In genomic region chr5:144169904-144170275, GRCh38 we compare ENCODE assay signal across 8 cellular contexts. TPM values are rescaled to one million over a fixed set of nuclear protein-coding genes. Genes with fewer than 3 reads are reported as not detected.
A peak's percentile ranks its signal among the peaks of the same experiment; 100 is the strongest.
DNase-seq lines count a peak whose midpoint lies in the region; ATAC-seq, FAIRE-seq and TF ChIP-seq lines count a peak whose summit lies in the region.

No MANE protein-coding gene starts in this region.

- H4K20me1 ChIP-seq in astrocyte (ENCODE audit: insufficient read depth, low read length) = peaks cover 29% of the 10 kb centered on the region

- no peak for DNase-seq in HAP-1 (ENCODE audit: low spot score in 2 of 2)
- DNase-seq in astrocyte (ENCODE audit: low read depth) = no peak
- DNase-seq in memory B cell (ENCODE audit: low spot score in 2 of 2) = no peak
- DNase-seq in NCI-H1092 treated with DMSO at 0.1 percent for 48 hours (lab: John Stamatoyannopoulos, UW) = no peak
- DNase-seq in NCI-H2107 treated with DMSO at 0.1 percent for 48 hours (lab: John Stamatoyannopoulos, UW; ENCODE audit: unreplicated experiment) = no peak

- H3K4me1 Mint-ChIP-seq in astrocyte (ENCODE audit: low read depth, unreplicated experiment) (peaks cover 25% of the 10 kb centered on the region), memory B cell (peaks cover 15% of the 10 kb centered on the region)

- H3K36me3 Mint-ChIP-seq in astrocyte (ENCODE audit: low read depth, unreplicated experiment) (no peaks in the 10 kb centered on the region), memory B cell (peaks cover 2% of the 10 kb centered on the region)

- H3K9me3 Mint-ChIP-seq in astrocyte (ENCODE audit: unreplicated experiment) (no peaks in the 10 kb centered on the region), memory B cell (peaks cover 2% of the 10 kb centered on the region)

- H3K9me3 ChIP-seq in HAP-1 (no peaks in the 10 kb centered on the region), astrocyte (ENCODE audit: insufficient read depth, low read depth, low read length) (no peaks in the 10 kb centered on the region)

- peak overlapping the region; percentile 56 for H3K27ac ChIP-seq in 22Rv1
- H3K27ac ChIP-seq in astrocyte (ENCODE audit: low read depth, low read length) = peak overlapping the region; percentile 92

- H3K4me3 Mint-ChIP-seq in astrocyte (ENCODE audit: unreplicated experiment) = peak overlapping the region; percentile 99
- peak overlapping the region; percentile 89 for H3K4me3 Mint-ChIP-seq in memory B cell

- no peaks in the 10 kb centered on the region; the same call in 1 of the 2 replicates for H3K27me3 ChIP-seq in HAP-1 (ENCODE audit: low read depth)
- H3K27me3 ChIP-seq in astrocyte (ENCODE audit: insufficient read depth, low read length) = no peaks in the 10 kb centered on the region

- H3K4me2 ChIP-seq in astrocyte (ENCODE audit: low read length) = peak overlapping the region; percentile 88

- in situ Hi-C loops in HAP-1 (cut with MboI; ENCODE audit: low sequenced_read_pairs) = no loop called here

- FAIRE-seq in astrocyte (lab: Jason Lieb, UNC) = no peak

- peak overlapping the region; percentile 89 for H2AFZ ChIP-seq in astrocyte (ENCODE audit: low read depth, low read length)

- H3K4me1 ChIP-seq in HAP-1 (peaks cover 15% of the 10 kb centered on the region), astrocyte (ENCODE audit: insufficient read depth, low read length) (peaks cover 11% of the 10 kb centered on the region)

- TF ChIP-seq CTCF in 22Rv1 (IDR thresholded peaks at IDR 0.05) (no peak), astrocyte (IDR thresholded peaks at IDR 0.05; ENCODE audit: insufficient read depth, low read depth, low read length) (no peak)

- H3K4me3 ChIP-seq in HAP-1 = peak overlapping the region; percentile 81
- peak overlapping the region; percentile 99 for H3K4me3 ChIP-seq in astrocyte (ENCODE audit: insufficient read depth, low read depth, low read length)

- no peak for ATAC-seq in memory B cell (ENCODE audit: low read depth)
- ATAC-seq in GM18868 (IDR thresholded peaks at IDR 0.05; ENCODE audit: unreplicated experiment) = no peak
- ATAC-seq in HG02870 (IDR thresholded peaks at IDR 0.05; ENCODE audit: unreplicated experiment) = no peak

- peaks cover 51% of the 10 kb centered on the region for H3K79me2 ChIP-seq in astrocyte (ENCODE audit: insufficient read depth, low read length)

- peak overlapping the region; percentile 97 for H3K27ac Mint-ChIP-seq in astrocyte (ENCODE audit: unreplicated experiment)
- H3K27ac Mint-ChIP-seq in memory B cell = peak overlapping the region; percentile 95

- H3K9ac ChIP-seq in astrocyte (ENCODE audit: low read length) = peak overlapping the region; percentile 97

- H3K27me3 Mint-ChIP-seq in astrocyte (ENCODE audit: low read depth, unreplicated experiment) (no peaks in the 10 kb centered on the region), memory B cell (peaks cover 2% of the 10 kb centered on the region)

- H3K36me3 ChIP-seq in HAP-1 (replicated peaks) (peaks cover 13% of the 10 kb centered on the region; the same call in 1 of the 2 replicates), astrocyte (ENCODE audit: insufficient read depth, low read length) (peaks cover 11% of the 10 kb centered on the region)

RNA-seq across cellular contexts. Expression of gene YIPF5, which starts 0.6 kb away (rescaled TPM):
- total RNA-seq in astrocyte = 132 and 144 TPM in 2 replicates

RNA-seq across cellular contexts. Expression of gene KCTD16, which starts 0.8 kb away (rescaled TPM):
- total RNA-seq in astrocyte = 5.5 and 5.6 TPM in 2 replicates
